ENCODE assay signal across 15 cellular contexts in the genomic region with DNA sequence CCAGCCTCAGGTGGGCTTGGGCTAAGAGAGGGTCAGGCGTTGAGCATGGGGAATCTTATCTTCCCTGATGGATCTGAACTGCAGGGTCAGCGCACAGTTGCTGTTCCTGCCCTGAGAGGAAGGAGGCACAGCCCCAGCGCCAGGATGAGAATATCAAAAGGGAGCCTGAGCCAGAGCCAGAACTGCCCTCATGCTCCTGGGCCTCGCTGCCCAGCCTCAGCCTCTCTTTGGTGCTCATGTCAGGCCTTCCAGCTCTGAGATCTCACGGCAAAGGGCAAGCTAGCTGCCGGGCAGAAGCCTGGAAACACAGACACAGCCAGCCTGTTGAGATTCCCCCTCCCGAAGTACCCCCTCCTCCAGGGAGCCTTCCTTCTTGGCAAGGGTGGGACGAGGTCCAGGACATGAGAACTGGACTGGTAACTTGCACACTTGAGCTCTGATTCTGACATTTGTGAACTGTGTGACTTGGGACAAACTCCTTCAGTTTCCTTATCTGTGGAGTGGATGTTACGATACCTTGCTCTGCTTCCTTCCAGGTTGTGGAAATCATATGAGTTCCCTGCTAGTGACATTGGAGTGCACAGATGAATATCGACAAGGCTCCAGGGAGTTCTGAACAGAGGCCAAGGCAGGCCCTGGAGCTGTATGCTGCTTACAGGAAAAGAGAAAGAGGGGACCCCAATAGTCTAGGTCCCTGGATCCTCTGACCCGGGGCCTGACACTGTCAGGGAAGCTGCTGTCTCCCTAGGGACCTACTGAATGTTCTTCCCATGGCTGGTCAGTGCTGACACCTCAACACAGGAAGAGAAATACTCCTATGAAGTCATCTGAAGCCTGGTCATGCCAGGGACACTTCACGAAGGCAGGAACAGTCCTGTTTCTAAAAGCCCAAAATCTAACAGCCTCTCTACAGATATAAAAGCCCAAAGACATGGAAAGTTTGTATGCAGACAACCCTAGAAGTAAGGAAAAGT. TPM values are rescaled to one million over a fixed set of nuclear protein-coding genes. Genes with fewer than 3 reads are reported as not detected.
A peak's percentile ranks its signal among the peaks of the same experiment; 100 is the strongest.
DNase-seq lines count a peak whose midpoint lies in the region; ATAC-seq and TF ChIP-seq lines count a peak whose summit lies in the region.
"Had no signal": no experiment of that assay in that cellular context is flagged by ENCODE, and none has a peak within 500 bp of the region (broad histone marks: within the 10 kb centered on the region; RNA-seq: fewer than 3 reads in every experiment).

No MANE protein-coding gene starts in this region.

- H3K27ac Mint-ChIP-seq in glutamatergic neuron (ENCODE audit: unreplicated experiment), result no peak overlapping the region
- H3K27ac Mint-ChIP-seq: activated naive CD4-positive, alpha-beta T cell treated with anti-CD3 and anti-CD28 coated beads, Interleukin-2, amount 10 ng/mL, durations not matched to agents 7 days and 5 days; memory B cell had no signal

- H3K27ac ChIP-seq in PC-3 (ENCODE audit: low read length), result no peak overlapping the region
- H3K27ac ChIP-seq in lung (ENCODE audit: low read depth in 1 of 2, low read length in 1 of 2), result peak overlapping the region; percentile 21 to 49
- H3K27ac ChIP-seq in stomach, result peak overlapping the region; percentile 84 to 90 (median 88)
- H3K27ac ChIP-seq: parathyroid adenoma, thyroid gland had no signal

- 72 to 87% methylated on average over 12 of the region's 12 CpGs for WGBS in lung, 2 donors
- 47 to 70% (median 60%) methylated on average over 11 to 12 of the region's 12 CpGs for WGBS in stomach, 5 donors

- H3K27me3 ChIP-seq in PC-3 (ENCODE audit: low read length) (no peaks in the 10 kb centered on the region), lung (ENCODE audit: control insufficient read depth, insufficient read depth) (no peaks in the 10 kb centered on the region), stomach (peaks cover 0 to 54% (median 17%) of the 10 kb centered on the region in 3 donors)
- H3K27me3 ChIP-seq: thyroid gland had no signal

- TF ChIP-seq EP300 in stomach (IDR thresholded peaks at IDR 0.05), result no peak

- TF ChIP-seq CTCF in PC-3 (conservative IDR thresholded peaks at IDR 0.05; ENCODE audit: low read depth, low read length) (no peak), epithelial cell of proximal tubule (conservative IDR thresholded peaks at IDR 0.05; ENCODE audit: low read depth, low read length) (no peak), lung (IDR thresholded peaks at IDR 0.05; ENCODE audit: control extremely low read depth, extremely low read depth) (no peak), stomach (IDR thresholded peaks at IDR 0.05) (no peak), glutamatergic neuron (IDR thresholded peaks at IDR 0.05; ENCODE audit: partially characterized antibody, unreplicated experiment) (no peak)

- no peaks in the 10 kb centered on the region for H3K9me2 ChIP-seq in PC-3 (replicated peaks; ENCODE audit: low read length)

- no peak overlapping the region for H3K4me3 Mint-ChIP-seq in glutamatergic neuron (ENCODE audit: unreplicated experiment)
- H3K4me3 Mint-ChIP-seq: activated naive CD4-positive, alpha-beta T cell treated with anti-CD3 and anti-CD28 coated beads, Interleukin-2, amount 10 ng/mL, durations not matched to agents 7 days and 5 days; memory B cell had no signal

- H2AFZ ChIP-seq in PC-3 (ENCODE audit: low read length), result peak overlapping the region; percentile 82

- ATAC-seq in PC-3 (no peak), lung (ENCODE audit: insufficient read depth, low FRiP score) (peak; percentile 4)

- POLR2A ChIA-PET in PC-3 (lab: Charles Lee; ENCODE audit: unreplicated experiment), result interaction anchor here (0.7 kb wide), 1 partner anchor 118 kb away, joined by 4 read pairs; no protein-coding TSS in a partner anchor

- intact Hi-C loops in PC-3 (cut with micrococcal nuclease), result no loop called here
- intact Hi-C loops in stomach (cut with DNase I; ENCODE audit: low total_unique reads), result no loop called here

- H3K4me3 ChIP-seq in PC-3 (ENCODE audit: low read length) (peak overlapping the region; percentile 80), epithelial cell of proximal tubule (ENCODE audit: low read depth, low read length) (peak overlapping the region; percentile 57), lung (no peak overlapping the region), stomach (peak overlapping the region in 3 of 4 donors; percentile 44 to 55 (median 54))

- H3K4me2 ChIP-seq in PC-3 (ENCODE audit: low read length), result peak overlapping the region; percentile 87

- H3F3A ChIP-seq in PC-3 (ENCODE audit: low read length, unreplicated experiment), result peaks cover 13% of the 10 kb centered on the region

- no peaks in the 10 kb centered on the region for H3K36me3 Mint-ChIP-seq in glutamatergic neuron (ENCODE audit: unreplicated experiment)
- H3K36me3 Mint-ChIP-seq: activated naive CD4-positive, alpha-beta T cell treated with anti-CD3 and anti-CD28 coated beads, Interleukin-2, amount 10 ng/mL, durations not matched to agents 7 days and 5 days; memory B cell had no signal

- no peaks in the 10 kb centered on the region for H3K4me1 Mint-ChIP-seq in glutamatergic neuron (ENCODE audit: low read depth, unreplicated experiment)
- H3K4me1 Mint-ChIP-seq: activated naive CD4-positive, alpha-beta T cell treated with anti-CD3 and anti-CD28 coated beads, Interleukin-2, amount 10 ng/mL, durations not matched to agents 7 days and 5 days had no signal

- no peaks in the 10 kb centered on the region for H3K9me3 ChIP-seq in PC-3 (ENCODE audit: low read length)
- H3K9me3 ChIP-seq in lung (ENCODE audit: control insufficient read depth in 2 of 2, insufficient read depth in 1 of 2, low read length in 1 of 2), result no peaks in the 10 kb centered on the region
- no peaks in the 10 kb centered on the region for H3K9me3 ChIP-seq in stomach
- H3K9me3 ChIP-seq: heart right ventricle, thyroid gland had no signal

- peaks cover 49% of the 10 kb centered on the region for H3K79me2 ChIP-seq in PC-3 (ENCODE audit: low read length)
- H3K79me2 ChIP-seq: parathyroid adenoma had no signal

- peaks cover 15% of the 10 kb centered on the region for H3K27me3 Mint-ChIP-seq in glutamatergic neuron (ENCODE audit: unreplicated experiment)

- H3K36me3 ChIP-seq in PC-3 (ENCODE audit: low read depth, low read length), result no peaks in the 10 kb centered on the region
- H3K36me3 ChIP-seq in lung (ENCODE audit: control insufficient read depth in 2 of 2, insufficient read depth in 2 of 2, low read length in 2 of 2), result no peaks in the 10 kb centered on the region
- no peaks in the 10 kb centered on the region for H3K36me3 ChIP-seq in stomach
- H3K36me3 ChIP-seq: heart right ventricle, thyroid gland had no signal

- CTCF ChIA-PET in PC-3 (lab: Charles Lee), result interaction anchor here (0.6 to 1.1 kb wide), 4 partner anchors 16 to 112 kb away, joined by 3 read pairs; no protein-coding TSS in a partner anchor

- no peak for TF ChIP-seq POLR2A in stomach (IDR thresholded peaks at IDR 0.05)

- H3K4me1 ChIP-seq in PC-3 (ENCODE audit: insufficient read depth, low read length) (peaks cover 50% of the 10 kb centered on the region), lung (ENCODE audit: control insufficient read depth in 2 of 2, insufficient read depth in 2 of 2, low read length in 2 of 2) (peaks cover 0 to 16% of the 10 kb centered on the region in 2 donors), stomach (peaks cover 29 to 40% (median 30%) of the 10 kb centered on the region in 4 donors)
- H3K4me1 ChIP-seq: parathyroid adenoma had no signal

- DNase-seq in PC-3 (no peak), epithelial cell of proximal tubule (ENCODE audit: low read depth) (no peak), lung (ENCODE audit: low spot score) (peak; percentile 51), stomach (no peak), A172 (ENCODE audit: low spot score) (no peak), NCI-H1105 treated with DMSO at 0.1 percent for 48 hours (lab: John Stamatoyannopoulos, UW) (no peak), glutamatergic neuron (no peak), DMS114 treated with DMSO at 0.1 percent for 48 hours (lab: John Stamatoyannopoulos, UW; ENCODE audit: unreplicated experiment) (no peak)
- DNase-seq: activated naive CD4-positive, alpha-beta T cell treated with anti-CD3 and anti-CD28 coated beads, Interleukin-2, amount 10 ng/mL, durations not matched to agents 7 days and 5 days; heart right ventricle; NCI-H1092 had no signal

- peaks cover 4% of the 10 kb centered on the region for H3K9me3 Mint-ChIP-seq in glutamatergic neuron (ENCODE audit: unreplicated experiment)
- H3K9me3 Mint-ChIP-seq: activated naive CD4-positive, alpha-beta T cell treated with anti-CD3 and anti-CD28 coated beads, Interleukin-2, amount 10 ng/mL, durations not matched to agents 7 days and 5 days; memory B cell had no signal

- H4K20me1 ChIP-seq in PC-3 (ENCODE audit: low read length), result peaks cover 17% of the 10 kb centered on the region

- H3K9ac ChIP-seq in PC-3 (ENCODE audit: low read length), result peak overlapping the region; percentile 92
- H3K9ac ChIP-seq: parathyroid adenoma had no signal

- no TSS peak for BruUV-seq in PC-3 (replicated peaks; lab: Mats Ljungman, UMichigan)

RNA-seq across cellular contexts. Expression of a gene that starts 1.4 kb away (rescaled TPM):
- total RNA-seq in PC-3 (2014; rRNA removed), result 310 and 381 TPM in 2 replicates
- 36.9 and 72.5 TPM in 2 replicates for total RNA-seq in epithelial cell of proximal tubule
- total RNA-seq in lung, result 10 to 100 TPM; 17.8 to 37.8 TPM
- 10 to 100 TPM; 39.6 to 63.8 TPM for polyA plus RNA-seq in lung
- 100 to 1,000 TPM in 1 of 5 donors, 10 to 100 TPM in 4; 23.7 to 151 (median 46.6) TPM for total RNA-seq in stomach
- 10 to 100 TPM; 50.4 to 74.4 (median 51.4) TPM for polyA plus RNA-seq in stomach
- total RNA-seq in A172 (2014; rRNA removed; shearing (Covaris generic)), result 0.67 TPM in 1 of 2 replicates, not detected in the other
- 0.25 TPM for total RNA-seq in glutamatergic neuron (ENCODE audit: unreplicated experiment)
- polyA plus RNA-seq: BJ had no signal

RNA-seq across cellular contexts. Expression of a gene that starts 21.0 kb away (rescaled TPM):
- not detected in 2 replicates for total RNA-seq in PC-3 (2014; rRNA removed)
- total RNA-seq in epithelial cell of proximal tubule, result 0.35 TPM in 1 of 2 replicates, not detected in the other
- under 1 TPM; 0.06 to 0.88 TPM for total RNA-seq in lung
- polyA plus RNA-seq in lung, result under 1 TPM; 0.11 to 0.63 TPM
- total RNA-seq in stomach, result not detected
- 1 to 10 TPM in 1 of 3 donors, under 1 TPM in 1, not detected in 1; 0.33 to 6.1 TPM for polyA plus RNA-seq in stomach
- not detected in 2 replicates for total RNA-seq in A172 (2014; rRNA removed; shearing (Covaris generic))
- total RNA-seq in glutamatergic neuron (ENCODE audit: unreplicated experiment), result 4.1 TPM
- total RNA-seq: thyroid gland had no signal

RNA-seq across cellular contexts. Expression of a gene that starts 23.1 kb away (rescaled TPM):
- 1.1 and 2.9 TPM in 2 replicates for total RNA-seq in PC-3 (2014; rRNA removed)
- 0.17 TPM in 1 of 2 replicates, not detected in the other for total RNA-seq in epithelial cell of proximal tubule
- total RNA-seq in lung, result 1 to 10 TPM; 2.0 to 6.8 TPM
- 10 to 100 TPM in 1 of 2 donors, 1 to 10 TPM in 1; 4.0 to 10.4 TPM for polyA plus RNA-seq in lung
- 1 to 10 TPM in 1 of 5 donors, not detected in 4; 1.5 TPM for total RNA-seq in stomach
- 10 to 100 TPM in 1 of 3 donors, 1 to 10 TPM in 2; 6.4 to 12.0 (median 7.0) TPM for polyA plus RNA-seq in stomach
- total RNA-seq in A172 (2014; rRNA removed; shearing (Covaris generic)), result 0.45 and 2.9 TPM in 2 replicates
- not detected for total RNA-seq in glutamatergic neuron (ENCODE audit: unreplicated experiment)
- polyA plus RNA-seq: BJ had no signal

Comparison
In these comparisons a context has a peak if more than half of its experiments do, and no peak if none do; other contexts are left out.
1. RNA of a gene that starts 1.4 kb away (total RNA-seq): 310 to 381 TPM in PC-3, 36.9 to 72.5 TPM in epithelial cell of proximal tubule, 23.7 to 151 TPM in stomach and 17.8 to 37.8 TPM in lung; 0.67 TPM in A172 and 0.25 TPM in glutamatergic neuron (single experiment); every median in the first group is over 10 times any median in the second.